ENCODE assay signal across 1 cellular context in genomic region chr4:536351-536972, GRCh38.
TF ChIP-seq lines count a peak whose summit lies in the region.

No MANE protein-coding gene starts in this region.

TF ChIP-seq in H1, 55 proteins besides CTCF, POLR2A, EP300 and RAD21:
- TF ChIP-seq PHF8 (conservative IDR thresholded peaks at IDR 0.05; ENCODE audit: low read depth, low read length) (no peak), SRF (IDR thresholded peaks at IDR 0.05; ENCODE audit: low read depth, low read length) (no peak), JUN (IDR thresholded peaks at IDR 0.05; ENCODE audit: low read depth, low read length) (no peak), TBP (IDR thresholded peaks at IDR 0.05; ENCODE audit: low read depth, low read length) (no peak), RBBP5 (IDR thresholded peaks at IDR 0.05; ENCODE audit: borderline replicate concordance, low read depth, low read length) (no peak), MAX (IDR thresholded peaks at IDR 0.05) (no peak), SIN3A (conservative IDR thresholded peaks at IDR 0.05 in 1 of 2, IDR thresholded peaks at IDR 0.05 in 1 of 2; ENCODE audit: low read depth in 1 of 2, low read length in 2 of 2) (no peak), NANOG (IDR thresholded peaks at IDR 0.05; ENCODE audit: insufficient read depth, low read depth, low read length, poor library complexity, severe bottlenecking) (no peak), TEAD4 (IDR thresholded peaks at IDR 0.05; ENCODE audit: low read depth, low read length) (no peak), KDM1A (IDR thresholded peaks at IDR 0.05; ENCODE audit: borderline replicate concordance, low read length) (no peak), SP1 (IDR thresholded peaks at IDR 0.05; ENCODE audit: low read depth, low read length) (no peak), CBX8 (IDR thresholded peaks at IDR 0.05; ENCODE audit: borderline replicate concordance, low read depth, low read length) (no peak), ASH2L (IDR thresholded peaks at IDR 0.05; ENCODE audit: low read length) (no peak), CEBPB (IDR thresholded peaks at IDR 0.05; ENCODE audit: low read depth, low read length) (no peak), TAF1 (IDR thresholded peaks at IDR 0.05; ENCODE audit: low read depth, low read length) (no peak), ZNF274 (IDR thresholded peaks at IDR 0.05; ENCODE audit: borderline replicate concordance, extremely low read depth, low read length) (no peak)
